Comparison of ENCODE assay signal across 8 cellular contexts in the genomic region with DNA sequence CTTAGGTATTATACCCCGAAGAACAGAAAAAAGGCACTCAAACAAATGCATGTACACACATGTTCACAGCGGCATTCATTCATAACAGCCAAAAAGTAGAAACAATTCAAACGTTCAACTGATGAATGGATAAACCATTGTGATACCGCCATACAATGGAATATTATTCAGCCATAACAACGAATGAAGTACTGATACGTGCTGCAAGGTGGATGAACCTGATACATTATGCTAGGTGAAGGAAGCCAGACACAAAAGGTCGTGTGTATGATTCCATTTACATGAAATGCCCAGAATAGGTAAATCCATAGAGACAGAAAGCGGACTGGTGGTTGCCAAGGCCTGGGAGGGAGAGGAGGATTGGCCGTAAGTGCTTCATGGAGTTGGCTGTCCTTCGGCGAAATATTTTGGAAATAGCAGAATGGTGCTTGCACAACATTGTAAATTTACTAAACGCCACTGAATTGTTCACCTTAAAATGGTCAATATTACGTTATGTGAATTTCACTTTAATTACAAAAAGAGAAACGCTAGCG.
DNase-seq lines count a peak whose midpoint lies in the region; ATAC-seq and TF ChIP-seq lines count a peak whose summit lies in the region.

No MANE protein-coding gene starts in this region.

- no peaks in the 10 kb centered on the region for H3K36me3 Mint-ChIP-seq in natural killer cell

- H3K4me3 Mint-ChIP-seq in natural killer cell, result peak overlapping the region; percentile 93

- H3K4me1 Mint-ChIP-seq in natural killer cell, result peaks cover 43 to 44% of the 10 kb centered on the region in 2 donors

- H3K9me3 ChIP-seq in AG04450 (ENCODE audit: control insufficient read depth, insufficient read depth, low read length) (no peaks in the 10 kb centered on the region; the same call in 1 of the 2 replicates), RWPE2 (ENCODE audit: severe bottlenecking) (no peaks in the 10 kb centered on the region)

- peak overlapping the region; percentile 97 for H3K4me3 ChIP-seq in AG04450 (ENCODE audit: low read depth, low read length)
- peak overlapping the region; percentile 72 for H3K4me3 ChIP-seq in RWPE2 (ENCODE audit: severe bottlenecking)
- H3K4me3 ChIP-seq in epithelial cell of esophagus (ENCODE audit: low read length), result peak overlapping the region; percentile 91

- H3K27me3 Mint-ChIP-seq in natural killer cell (ENCODE audit: low read depth in 2 of 2), result no peaks in the 10 kb centered on the region

- H3K27me3 ChIP-seq in AG04450 (ENCODE audit: control insufficient read depth, insufficient read depth, low read length) (no peaks in the 10 kb centered on the region), RWPE2 (ENCODE audit: insufficient read depth, poor library complexity, severe bottlenecking) (no peaks in the 10 kb centered on the region)

- DNase-seq in AG04450 (ENCODE audit: low read depth, low spot score), result no peak
- DNase-seq in RWPE2 (ENCODE audit: low spot score), result no peak
- DNase-seq in epithelial cell of esophagus (ENCODE audit: low read depth), result no peak
- DNase-seq in natural killer cell, result no peak
- DNase-seq in inferior parietal cortex (ENCODE audit: extremely low spot score), result no peak
- no peak for DNase-seq in effector CD4-positive, alpha-beta T cell

- TF ChIP-seq CTCF in AG04450 (IDR thresholded peaks at IDR 0.05; ENCODE audit: low read depth, low read length), result no peak
- no peak for TF ChIP-seq CTCF in RWPE2 (IDR thresholded peaks at IDR 0.05; ENCODE audit: poor library complexity, severe bottlenecking)
- no peak for TF ChIP-seq CTCF in epithelial cell of esophagus (IDR thresholded peaks at IDR 0.05; ENCODE audit: insufficient read depth, low read depth, low read length, missing control alignments)
- TF ChIP-seq CTCF in natural killer cell (IDR thresholded peaks at IDR 0.05), result no peak

- peak; percentile 19 for ATAC-seq in GM18511 (IDR thresholded peaks at IDR 0.05; ENCODE audit: unreplicated experiment)
- peak; percentile 11 for ATAC-seq in HG03039 (IDR thresholded peaks at IDR 0.05; ENCODE audit: unreplicated experiment)
- ATAC-seq in RWPE2 (ENCODE audit: low read depth), result peak; percentile 21; the same call in 2 of the 3 replicates
- no peak for ATAC-seq in natural killer cell

- POLR2A ChIA-PET in AG04450 (lab: Yijun Ruan, JAX), result interaction anchor here (0.7 kb wide), 1 partner anchor 95 kb away, joined by 7 read pairs; no protein-coding TSS in a partner anchor

- H3K27ac ChIP-seq in AG04450 (ENCODE audit: low read depth, low read length) (peak overlapping the region; percentile 75), RWPE2 (ENCODE audit: poor library complexity, severe bottlenecking) (peak overlapping the region; percentile 55)

- H3K36me3 ChIP-seq in RWPE2 (ENCODE audit: low read depth), result peaks cover 30% of the 10 kb centered on the region

- CTCF ChIA-PET in AG04450 (lab: Charles Lee), result interaction anchor here (0.6 to 1.2 kb wide), 3 partner anchors 17 to 288 kb away, joined by 4 to 5 read pairs (median 5); no protein-coding TSS in a partner anchor

- H3K4me1 ChIP-seq in RWPE2 (ENCODE audit: insufficient read depth, poor library complexity, severe bottlenecking), result peaks cover 20% of the 10 kb centered on the region

- peak overlapping the region; percentile 89 to 92 for H3K27ac Mint-ChIP-seq in natural killer cell

- intact Hi-C loops in natural killer cell (cut with micrococcal nuclease), result loop anchor here (1.0 to 5.0 kb wide), 4 partner anchors 96 to 856 kb away; a partner anchor contains a TSS

- no peaks in the 10 kb centered on the region for H3K9me3 Mint-ChIP-seq in natural killer cell

Comparison
In these comparisons a context has a peak if more than half of its experiments do, and no peak if none do; other contexts are left out.
1. ATAC-seq: peak in GM18511 (single experiment), HG03039 (single experiment) and RWPE2 (single experiment); none in natural killer cell (0 of 3).
2. Peak in every context shown above with its lines, with median percentiles within 50 percentile points of each other: H3K4me3 ChIP-seq.